Comparison of ENCODE assay signal across 17 cellular contexts in the genomic region with DNA sequence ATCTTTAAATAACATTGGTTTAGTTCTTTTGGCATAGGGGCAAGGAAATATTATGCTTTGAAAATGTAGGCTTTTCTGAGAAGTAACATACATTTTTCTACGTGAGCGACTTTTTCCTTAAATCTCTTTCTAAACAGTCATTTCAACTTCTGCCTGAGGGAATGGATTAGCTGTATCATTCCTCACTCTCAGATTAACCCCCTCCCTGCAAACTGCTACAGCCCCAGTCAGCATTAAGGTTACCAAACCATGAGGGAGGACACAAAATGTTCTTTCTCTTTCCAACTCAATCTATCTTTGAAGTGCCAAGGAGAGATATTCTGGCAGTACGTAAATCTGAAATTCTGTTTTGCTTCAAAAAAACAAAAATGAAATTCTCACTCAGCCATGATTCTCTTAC.
DNase-seq lines count a peak whose midpoint lies in the region; ATAC-seq and TF ChIP-seq lines count a peak whose summit lies in the region.
"Had no signal": no experiment of that assay in that cellular context is flagged by ENCODE, and none has a peak within 500 bp of the region (broad histone marks: within the 10 kb centered on the region; RNA-seq: fewer than 3 reads in every experiment).

No MANE protein-coding gene starts in this region.

- ATAC-seq in RWPE2 (ENCODE audit: low read depth) = peak; percentile 62; the same call in 2 of the 3 replicates
- no peak for ATAC-seq in HG02884 (IDR thresholded peaks at IDR 0.05; ENCODE audit: unreplicated experiment)

- intact Hi-C loops in esophagus squamous epithelium (cut with DNase I) = no loop called here
- intact Hi-C loops in PC-9 (cut with micrococcal nuclease; ENCODE audit: unreplicated experiment) = no loop called here

- H3K79me2 ChIP-seq in PC-9 (ENCODE audit: low read depth) = no peaks in the 10 kb centered on the region

- no peak overlapping the region for H2AFZ ChIP-seq in PC-9

- H3K9me3 ChIP-seq in RWPE2 (ENCODE audit: severe bottlenecking) = no peaks in the 10 kb centered on the region
- no peaks in the 10 kb centered on the region for H3K9me3 ChIP-seq in esophagus squamous epithelium
- H3K9me3 ChIP-seq in PC-9 (ENCODE audit: insufficient read depth, low read depth) = no peaks in the 10 kb centered on the region
- H3K9me3 ChIP-seq: BE2C, Peyer's patch had no signal

- CTCF ChIA-PET in PC-9 (lab: Charles Lee) = no interaction called here

- no peaks in the 10 kb centered on the region for H4K20me1 ChIP-seq in PC-9 (ENCODE audit: insufficient read depth)

- H3K27me3 ChIP-seq in RWPE2 (ENCODE audit: insufficient read depth, poor library complexity, severe bottlenecking) (no peaks in the 10 kb centered on the region), esophagus squamous epithelium (no peaks in the 10 kb centered on the region), PC-9 (ENCODE audit: insufficient read depth, low read depth) (no peaks in the 10 kb centered on the region)
- H3K27me3 ChIP-seq: BE2C, MG63, Peyer's patch had no signal

- H3K9me2 ChIP-seq in PC-9 (ENCODE audit: insufficient read depth) = no peaks in the 10 kb centered on the region

- no peak for DNase-seq in RWPE2 (ENCODE audit: low spot score)
- DNase-seq in astrocyte of the hippocampus (ENCODE audit: low read depth, low spot score) = peak; percentile 24
- peak; percentile 7 for DNase-seq in iPS-NIHi11 (ENCODE audit: low spot score)
- peak; percentile 50 for DNase-seq in retinal pigment epithelial cell (ENCODE audit: low read depth)
- no peak for DNase-seq in esophagus squamous epithelium (lab: John Stamatoyannopoulos, UW)
- DNase-seq in PC-9 = no peak
- DNase-seq: BE2C; CD4-positive, alpha-beta memory T cell; DND-41; GDM1; MG63; NCI-H1092 treated with DMSO at 0.1 percent for 48 hours; NCI-H1694; NCI-H748 treated with DMSO at 0.1 percent for 48 hours; Peyer's patch; SHP77 treated with DMSO at 0.1 percent for 48 hours had no signal

- no TSS peak for BruUV-seq in PC-9 (replicated peaks; lab: Mats Ljungman, UMichigan)

- no peaks in the 10 kb centered on the region for H3F3A ChIP-seq in PC-9 (ENCODE audit: insufficient read depth, low read depth)

- TF ChIP-seq POLR2A in esophagus squamous epithelium (IDR thresholded peaks at IDR 0.05) = no peak

- POLR2A ChIA-PET in PC-9 (lab: Charles Lee; ENCODE audit: unreplicated experiment) = no interaction called here

- H3K27ac ChIP-seq in RWPE2 (ENCODE audit: poor library complexity, severe bottlenecking) = no peak overlapping the region
- no peak overlapping the region for H3K27ac ChIP-seq in esophagus squamous epithelium
- H3K27ac ChIP-seq in PC-9 = no peak overlapping the region
- H3K27ac ChIP-seq: Peyer's patch had no signal

- H3K4me1 ChIP-seq in RWPE2 (ENCODE audit: insufficient read depth, poor library complexity, severe bottlenecking) (peaks cover 12% of the 10 kb centered on the region), esophagus squamous epithelium (peaks cover 0 to 15% (median 0%) of the 10 kb centered on the region in 3 donors), PC-9 (replicated peaks; ENCODE audit: insufficient read depth) (no peaks in the 10 kb centered on the region)
- H3K4me1 ChIP-seq: BE2C, Peyer's patch had no signal

- no peak overlapping the region for H3K4me2 ChIP-seq in PC-9

- no peak overlapping the region for H3K4me3 ChIP-seq in RWPE2 (ENCODE audit: severe bottlenecking)
- H3K4me3 ChIP-seq in retinal pigment epithelial cell (ENCODE audit: low read length) = no peak overlapping the region
- H3K4me3 ChIP-seq in esophagus squamous epithelium = no peak overlapping the region
- no peak overlapping the region for H3K4me3 ChIP-seq in PC-9
- H3K4me3 ChIP-seq: MG63, Peyer's patch had no signal

- no peak for TF ChIP-seq CTCF in RWPE2 (IDR thresholded peaks at IDR 0.05; ENCODE audit: poor library complexity, severe bottlenecking)
- no peak for TF ChIP-seq CTCF in retinal pigment epithelial cell (conservative IDR thresholded peaks at IDR 0.05; ENCODE audit: low read depth, low read length)
- no peak for TF ChIP-seq CTCF in esophagus squamous epithelium (IDR thresholded peaks at IDR 0.05)
- TF ChIP-seq CTCF in PC-9 (conservative IDR thresholded peaks at IDR 0.05) = no peak

- H3K36me3 ChIP-seq in RWPE2 (ENCODE audit: low read depth) (no peaks in the 10 kb centered on the region), esophagus squamous epithelium (no peaks in the 10 kb centered on the region), PC-9 (ENCODE audit: low read depth) (no peaks in the 10 kb centered on the region)
- H3K36me3 ChIP-seq: BE2C, MG63, Peyer's patch had no signal

- WGBS in esophagus squamous epithelium, 2 donors = 33 to 46% methylated on average over 3 of the region's 3 CpGs

Comparison
In these comparisons a context has a peak if more than half of its experiments do, and no peak if none do; other contexts are left out.
1. DNase-seq: peak in astrocyte of the hippocampus (single experiment), iPS-NIHi11 (single experiment) and retinal pigment epithelial cell (single experiment); none in RWPE2 (single experiment), esophagus squamous epithelium (single experiment) and PC-9 (0 of 2).